Comparison of ENCODE assay signal across 31 cellular contexts in genomic region chr2:26384183-26384582, GRCh38. TPM values are rescaled to one million over a fixed set of nuclear protein-coding genes. Genes with fewer than 3 reads are reported as not detected.
DNase-seq lines count a peak whose midpoint lies in the region; ATAC-seq and TF ChIP-seq lines count a peak whose summit lies in the region.
"Had no signal": no experiment of that assay in that cellular context is flagged by ENCODE, and none has a peak within 500 bp of the region (broad histone marks: within the 10 kb centered on the region; RNA-seq: fewer than 3 reads in every experiment).

No MANE protein-coding gene starts in this region.

- TF ChIP-seq POLR2A in transverse colon (IDR thresholded peaks at IDR 0.05), result no peak

- DNase-seq in activated CD4-positive, alpha-beta T cell treated with anti-CD3 and anti-CD28 coated beads, Interleukin-2, amount 10 ng/mL, durations not matched to agents 24 days and 14 days, result peak; percentile 33
- DNase-seq in activated CD4-positive, alpha-beta T cell treated with anti-CD3 and anti-CD28 coated beads for 48 hours, result no peak
- DNase-seq in RPMI7951 (ENCODE audit: low read depth), result peak; percentile 11
- no peak for DNase-seq in endodermal cell
- DNase-seq in stimulated activated naive B cell treated with anti-CD40 and anti-IgM and Interleukin-4, amounts not matched to agents 10 μg/mL and 1 μg/mL and 100 μg/mL, for 72 hours, result no peak
- no peak for DNase-seq in glomerular visceral epithelial cell (ENCODE audit: extremely low spot score)
- no peak for DNase-seq in transverse colon
- DNase-seq in BE2C, result no peak
- DNase-seq: 8988T; activated CD8-positive, alpha-beta memory T cell treated with anti-CD3 and anti-CD28 coated beads, Interleukin-2, amount 10 ng/mL, durations not matched to agents 7 days and 5 days; activated naive CD4-positive, alpha-beta T cell treated with anti-CD3 and anti-CD28 coated beads for 36 hours; body of pancreas; DMS79 treated with DMSO at 0.1 percent for 48 hours; dorsolateral prefrontal cortex; gastrocnemius medialis; Kasumi-1; lower lobe of right lung; naive thymus-derived CD4-positive, alpha-beta T cell; NCI-H1436; NCI-H226; SJCRH30; stimulated activated CD4-positive, alpha-beta T cell treated with anti-CD3 and anti-CD28 coated beads, Interleukin-12 subunit alpha, Interleukin-12 subunit beta, amount 100 ng/mL, for 4 hours; stimulated activated CD4-positive, alpha-beta T cell treated with anti-CD3 and anti-CD28 coated beads, Interleukin-2, amount 100 ng/mL, for 48 hours; T-cell; WERI-Rb-1 had no signal

- in situ Hi-C loops in transverse colon (cut with MboI; ENCODE audit: low pct_ligation_motif_present in 1 of 4, low pct_unique_long_range_greater_than_20kb in 1 of 4, low sequenced_read_pairs in 3 of 4), result no loop called here

- H3K27me3 ChIP-seq in endodermal cell (ENCODE audit: control insufficient read depth, insufficient read depth, low read length, poor library complexity, severe bottlenecking) (no peaks in the 10 kb centered on the region), transverse colon (no peaks in the 10 kb centered on the region), BE2C (no peaks in the 10 kb centered on the region)
- H3K27me3 ChIP-seq: body of pancreas, dorsolateral prefrontal cortex, gastrocnemius medialis, hepatocyte, SJCRH30, tibial nerve had no signal

- no peak overlapping the region for H3K27ac ChIP-seq in endodermal cell (ENCODE audit: low read depth, low read length)
- no peak overlapping the region for H3K27ac ChIP-seq in transverse colon
- H3K27ac ChIP-seq: body of pancreas, dorsolateral prefrontal cortex, gastrocnemius medialis, hepatocyte, lower lobe of right lung, SJCRH30, tibial nerve, WERI-Rb-1 had no signal

- no peaks in the 10 kb centered on the region for H3K27me3 Mint-ChIP-seq in activated CD4-positive, alpha-beta T cell treated with anti-CD3 and anti-CD28 coated beads, Interleukin-2, amount 10 ng/mL, durations not matched to agents 24 days and 14 days
- H3K27me3 Mint-ChIP-seq in endodermal cell (ENCODE audit: insufficient read depth), result no peaks in the 10 kb centered on the region
- no peaks in the 10 kb centered on the region for H3K27me3 Mint-ChIP-seq in stimulated activated naive B cell treated with anti-CD40 and anti-IgM and Interleukin-4, amounts not matched to agents 10 μg/mL and 1 μg/mL and 100 μg/mL, for 72 hours
- H3K27me3 Mint-ChIP-seq: activated CD8-positive, alpha-beta memory T cell treated with anti-CD3 and anti-CD28 coated beads, Interleukin-2, amount 10 ng/mL, durations not matched to agents 7 days and 5 days; naive thymus-derived CD4-positive, alpha-beta T cell; progenitor cell of endocrine pancreas; T-cell had no signal

- H3K4me3 ChIP-seq in endodermal cell (ENCODE audit: low read length) (no peak overlapping the region), transverse colon (no peak overlapping the region), BE2C (ENCODE audit: low read depth, low read length) (no peak overlapping the region)
- H3K4me3 ChIP-seq: body of pancreas, gastrocnemius medialis, hepatocyte, lower lobe of right lung, SJCRH30, tibial nerve had no signal

- TF ChIP-seq CTCF in endodermal cell (conservative IDR thresholded peaks at IDR 0.05), result no peak
- TF ChIP-seq CTCF in transverse colon (IDR thresholded peaks at IDR 0.05), result no peak
- no peak for TF ChIP-seq CTCF in BE2C (IDR thresholded peaks at IDR 0.05; ENCODE audit: low read depth, low read length)

- peaks cover 16% of the 10 kb centered on the region for H3K4me1 Mint-ChIP-seq in activated CD4-positive, alpha-beta T cell treated with anti-CD3 and anti-CD28 coated beads, Interleukin-2, amount 10 ng/mL, durations not matched to agents 24 days and 14 days
- peaks cover 15% of the 10 kb centered on the region for H3K4me1 Mint-ChIP-seq in endodermal cell
- peaks cover 7 to 22% of the 10 kb centered on the region in 2 donors for H3K4me1 Mint-ChIP-seq in stimulated activated naive B cell treated with anti-CD40 and anti-IgM and Interleukin-4, amounts not matched to agents 10 μg/mL and 1 μg/mL and 100 μg/mL, for 72 hours
- H3K4me1 Mint-ChIP-seq: T-cell had no signal

- H3K9ac ChIP-seq in endodermal cell (ENCODE audit: extremely low read depth, low read length, poor library complexity, severe bottlenecking), result no peak overlapping the region

- intact Hi-C loops in activated CD4-positive, alpha-beta T cell treated with anti-CD3 and anti-CD28 coated beads, Interleukin-2, amount 10 ng/mL, durations not matched to agents 24 days and 14 days (cut with micrococcal nuclease), result no loop called here
- intact Hi-C loops in transverse colon (cut with DNase I; ENCODE audit: low total_unique reads), result no loop called here

- H3K9me3 ChIP-seq in endodermal cell (ENCODE audit: control insufficient read depth, low read length), result no peaks in the 10 kb centered on the region
- H3K9me3 ChIP-seq in transverse colon, result no peaks in the 10 kb centered on the region
- no peaks in the 10 kb centered on the region for H3K9me3 ChIP-seq in BE2C
- H3K9me3 ChIP-seq: body of pancreas, gastrocnemius medialis, lower lobe of right lung, SJCRH30, tibial nerve had no signal

- ATAC-seq in stimulated activated naive B cell treated with anti-CD40 and anti-IgM and Interleukin-4, amounts not matched to agents 10 μg/mL and 1 μg/mL and 100 μg/mL, for 72 hours (replicated peaks), result no peak
- ATAC-seq: activated CD8-positive, alpha-beta memory T cell treated with anti-CD3 and anti-CD28 coated beads, Interleukin-2, amount 10 ng/mL, durations not matched to agents 7 days and 5 days; body of pancreas; gastrocnemius medialis; lower lobe of right lung; naive thymus-derived CD4-positive, alpha-beta T cell; sciatic nerve; T-cell had no signal

- H3K4me1 ChIP-seq in endodermal cell (ENCODE audit: control insufficient read depth, insufficient read depth, low read length), result no peaks in the 10 kb centered on the region
- no peaks in the 10 kb centered on the region for H3K4me1 ChIP-seq in transverse colon
- peaks cover 7% of the 10 kb centered on the region; the same call in 1 of the 2 replicates for H3K4me1 ChIP-seq in BE2C
- H3K4me1 ChIP-seq: body of pancreas, gastrocnemius medialis, lower lobe of right lung, SJCRH30, tibial nerve had no signal

- H3K36me3 ChIP-seq in endodermal cell (ENCODE audit: control insufficient read depth, insufficient read depth, low read length) (peaks cover 83% of the 10 kb centered on the region), transverse colon (peaks cover 0 to 22% (median 9%) of the 10 kb centered on the region in 4 donors), BE2C (peaks cover 33% of the 10 kb centered on the region)

- peaks cover 51% of the 10 kb centered on the region for H3K36me3 Mint-ChIP-seq in activated CD4-positive, alpha-beta T cell treated with anti-CD3 and anti-CD28 coated beads, Interleukin-2, amount 10 ng/mL, durations not matched to agents 24 days and 14 days (ENCODE audit: low read depth)
- peaks cover 40% of the 10 kb centered on the region for H3K36me3 Mint-ChIP-seq in endodermal cell (ENCODE audit: low read depth)
- H3K36me3 Mint-ChIP-seq in stimulated activated naive B cell treated with anti-CD40 and anti-IgM and Interleukin-4, amounts not matched to agents 10 μg/mL and 1 μg/mL and 100 μg/mL, for 72 hours, result peaks cover 25 to 30% of the 10 kb centered on the region in 2 donors

- no peak overlapping the region for H3K4me3 Mint-ChIP-seq in activated CD4-positive, alpha-beta T cell treated with anti-CD3 and anti-CD28 coated beads, Interleukin-2, amount 10 ng/mL, durations not matched to agents 24 days and 14 days
- no peak overlapping the region for H3K4me3 Mint-ChIP-seq in endodermal cell
- no peak overlapping the region for H3K4me3 Mint-ChIP-seq in stimulated activated naive B cell treated with anti-CD40 and anti-IgM and Interleukin-4, amounts not matched to agents 10 μg/mL and 1 μg/mL and 100 μg/mL, for 72 hours
- H3K4me3 Mint-ChIP-seq: activated CD8-positive, alpha-beta memory T cell treated with anti-CD3 and anti-CD28 coated beads, Interleukin-2, amount 10 ng/mL, durations not matched to agents 7 days and 5 days; activated naive CD4-positive, alpha-beta T cell treated with anti-CD3 and anti-CD28 coated beads for 36 hours; activated T-helper 1 cell treated with anti-CD3 and anti-CD28 coated beads, Interleukin-12 subunit alpha, Interleukin-12 subunit beta, Interleukin-2, Interleukin-4 antibody, amounts not matched to agents 30 ng/mL and 10 ng/mL and 1 ng/mL, durations not matched to agents 14 hours and 24 hours and 36 hours; CD14-positive monocyte; naive thymus-derived CD4-positive, alpha-beta T cell; T-cell had no signal

- H3K9me3 Mint-ChIP-seq in activated CD4-positive, alpha-beta T cell treated with anti-CD3 and anti-CD28 coated beads, Interleukin-2, amount 10 ng/mL, durations not matched to agents 24 days and 14 days, result no peaks in the 10 kb centered on the region
- H3K9me3 Mint-ChIP-seq in endodermal cell, result no peaks in the 10 kb centered on the region
- no peaks in the 10 kb centered on the region for H3K9me3 Mint-ChIP-seq in stimulated activated naive B cell treated with anti-CD40 and anti-IgM and Interleukin-4, amounts not matched to agents 10 μg/mL and 1 μg/mL and 100 μg/mL, for 72 hours
- H3K9me3 Mint-ChIP-seq: activated naive CD4-positive, alpha-beta T cell treated with anti-CD3 and anti-CD28 coated beads for 36 hours; activated T-helper 1 cell treated with anti-CD3 and anti-CD28 coated beads, Interleukin-12 subunit alpha, Interleukin-12 subunit beta, Interleukin-2, Interleukin-4 antibody, amounts not matched to agents 30 ng/mL and 10 ng/mL and 1 ng/mL, durations not matched to agents 14 hours and 24 hours and 36 hours; CD14-positive monocyte; naive thymus-derived CD4-positive, alpha-beta T cell; T-cell had no signal

- WGBS in endodermal cell (ENCODE audit: insufficient coverage in 1 of 2, insufficient read length in 1 of 2), 2 experiments, result 96 to 100% methylated on average over 3 to 9 of the region's 9 CpGs
- 87 to 95% methylated on average over 3 to 9 of the region's 9 CpGs for WGBS in transverse colon (ENCODE audit: low coverage in 1 of 2), 2 donors

- H3K27ac Mint-ChIP-seq in activated CD4-positive, alpha-beta T cell treated with anti-CD3 and anti-CD28 coated beads, Interleukin-2, amount 10 ng/mL, durations not matched to agents 24 days and 14 days, result no peak overlapping the region
- peak overlapping the region; percentile 17 for H3K27ac Mint-ChIP-seq in endodermal cell
- peak overlapping the region; percentile 6 for H3K27ac Mint-ChIP-seq in stimulated activated naive B cell treated with anti-CD40 and anti-IgM and Interleukin-4, amounts not matched to agents 10 μg/mL and 1 μg/mL and 100 μg/mL, for 72 hours
- H3K27ac Mint-ChIP-seq: activated CD8-positive, alpha-beta memory T cell treated with anti-CD3 and anti-CD28 coated beads, Interleukin-2, amount 10 ng/mL, durations not matched to agents 7 days and 5 days; activated naive CD4-positive, alpha-beta T cell treated with anti-CD3 and anti-CD28 coated beads for 36 hours; activated T-helper 1 cell treated with anti-CD3 and anti-CD28 coated beads, Interleukin-12 subunit alpha, Interleukin-12 subunit beta, Interleukin-2, Interleukin-4 antibody, amounts not matched to agents 30 ng/mL and 10 ng/mL and 1 ng/mL, durations not matched to agents 14 hours and 24 hours and 36 hours; CD14-positive monocyte; progenitor cell of endocrine pancreas; T-cell had no signal

- TF ChIP-seq EP300 in transverse colon (IDR thresholded peaks at IDR 0.05; ENCODE audit: low read depth), result no peak

RNA-seq across cellular contexts. Expression of gene DRC1, which starts 17.5 kb away (rescaled TPM):
- total RNA-seq in activated CD4-positive, alpha-beta T cell treated with anti-CD3 and anti-CD28 coated beads, Interleukin-2, amount 10 ng/mL, durations not matched to agents 24 days and 14 days, result not detected in 2 replicates
- 0.24 TPM in 1 of 2 replicates, not detected in the other for total RNA-seq in RPMI7951 (2014; rRNA removed; shearing (Covaris generic))
- total RNA-seq in endodermal cell, result under 1 TPM; 0.33 to 0.48 TPM
- 1.0 TPM for polyA plus RNA-seq in endodermal cell (2013, experiment 1 of 2)
- polyA plus RNA-seq in endodermal cell (2013, experiment 2 of 2), result 0.91 TPM
- not detected for total RNA-seq in transverse colon
- 0.31 TPM for polyA plus RNA-seq in BE2C (2012; ENCODE audit: insufficient read depth, insufficient read length, low read depth)
- total RNA-seq: activated CD8-positive, alpha-beta memory T cell treated with anti-CD3 and anti-CD28 coated beads, Interleukin-2, amount 10 ng/mL, durations not matched to agents 7 days and 5 days; activated naive CD4-positive, alpha-beta T cell treated with anti-CD3 and anti-CD28 coated beads for 36 hours; activated T-helper 1 cell treated with anti-CD3 and anti-CD28 coated beads, Interleukin-12 subunit alpha, Interleukin-12 subunit beta, Interleukin-2, Interleukin-4 antibody, amounts not matched to agents 30 ng/mL and 10 ng/mL and 1 ng/mL, durations not matched to agents 14 hours and 24 hours and 36 hours; body of pancreas; gastrocnemius medialis; hepatocyte; T-cell had no signal
- polyA plus RNA-seq: CD14-positive monocyte; naive thymus-derived CD4-positive, alpha-beta T cell had no signal

RNA-seq across cellular contexts. Expression of gene ADGRF3, which starts 37.6 kb away (rescaled TPM):
- total RNA-seq in activated CD4-positive, alpha-beta T cell treated with anti-CD3 and anti-CD28 coated beads, Interleukin-2, amount 10 ng/mL, durations not matched to agents 24 days and 14 days, result 3.4 and 3.5 TPM in 2 replicates
- under 0.01 TPM in 2 replicates for total RNA-seq in RPMI7951 (2014; rRNA removed; shearing (Covaris generic))
- total RNA-seq in endodermal cell (under 1 TPM; 0.35 to 0.93 TPM), transverse colon (not detected)
- 0.07 TPM for polyA plus RNA-seq in endodermal cell (2013, experiment 1 of 2)
- 0.08 TPM for polyA plus RNA-seq in endodermal cell (2013, experiment 2 of 2)
- 0.12 TPM for polyA plus RNA-seq in BE2C (2012; ENCODE audit: insufficient read depth, insufficient read length, low read depth)
- total RNA-seq: body of pancreas, gastrocnemius medialis, sciatic nerve had no signal
- polyA plus RNA-seq: CD14-positive monocyte had no signal

RNA-seq across cellular contexts. Expression of gene SELENOI, which starts 38.2 kb away (rescaled TPM):
- 63.7 and 68.8 TPM in 2 replicates for total RNA-seq in activated CD4-positive, alpha-beta T cell treated with anti-CD3 and anti-CD28 coated beads, Interleukin-2, amount 10 ng/mL, durations not matched to agents 24 days and 14 days
- 18.9 and 20.3 TPM in 2 replicates for total RNA-seq in RPMI7951 (2014; rRNA removed; shearing (Covaris generic))
- total RNA-seq in endodermal cell, result 10 to 100 TPM; 59.3 to 77.1 TPM
- polyA plus RNA-seq in endodermal cell (2013, experiment 1 of 2), result 20.4 TPM
- 20.2 TPM for polyA plus RNA-seq in endodermal cell (2013, experiment 2 of 2)
- 10 to 100 TPM; 12.1 to 37.4 (median 26.9) TPM for total RNA-seq in transverse colon
- 15.4 TPM for polyA plus RNA-seq in BE2C (2012; ENCODE audit: insufficient read depth, insufficient read length, low read depth)

Comparison
In these comparisons a context has a peak if more than half of its experiments do, and no peak if none do; other contexts are left out.
1. DNase-seq: peak in activated CD4-positive, alpha-beta T cell treated with anti-CD3 and anti-CD28 coated beads, Interleukin-2, amount 10 ng/mL, durations not matched to agents 24 days and 14 days (single experiment) and RPMI7951 (single experiment); none in activated CD4-positive, alpha-beta T cell treated with anti-CD3 and anti-CD28 coated beads for 48 hours (single experiment), endodermal cell (single experiment), stimulated activated naive B cell treated with anti-CD40 and anti-IgM and Interleukin-4, amounts not matched to agents 10 μg/mL and 1 μg/mL and 100 μg/mL, for 72 hours (single experiment), glomerular visceral epithelial cell (single experiment), transverse colon (single experiment) and BE2C (single experiment).